ENCODE assay signal across 13 cellular contexts in the genomic region with DNA sequence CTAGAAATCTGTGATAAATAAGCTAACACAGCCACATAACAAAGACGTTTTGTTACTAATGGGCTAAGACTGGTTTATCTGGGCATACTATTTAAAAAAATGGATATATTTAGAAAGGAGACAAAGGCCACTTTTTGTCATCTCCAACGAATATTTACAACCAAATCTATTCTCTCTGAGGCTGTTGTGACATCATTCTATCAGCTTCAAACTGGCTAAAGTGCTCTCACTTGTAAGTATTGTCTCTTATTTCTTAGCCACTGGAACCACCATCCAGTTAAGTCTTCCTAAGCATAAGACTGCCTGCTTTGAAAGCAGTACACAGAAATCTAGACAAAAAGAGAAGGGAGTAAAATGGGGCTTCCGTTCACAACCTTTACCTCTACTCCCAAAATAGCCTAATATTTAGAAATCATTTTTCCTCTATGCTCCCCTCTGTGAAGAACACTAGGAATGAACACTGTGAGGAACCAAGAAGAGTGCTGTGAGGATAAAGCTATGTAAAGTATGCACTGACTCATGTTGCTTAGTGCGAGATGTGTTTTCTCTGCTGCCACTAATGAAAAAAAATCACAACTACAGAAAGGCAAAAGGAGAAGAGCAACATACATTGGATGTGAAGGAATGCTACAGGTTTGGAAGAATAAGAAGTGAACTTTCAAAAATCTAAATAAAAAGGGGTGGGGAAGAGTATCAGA.
DNase-seq lines count a peak whose midpoint lies in the region; ATAC-seq and TF ChIP-seq lines count a peak whose summit lies in the region.
"Had no signal": no experiment of that assay in that cellular context is flagged by ENCODE, and none has a peak within 500 bp of the region (broad histone marks: within the 10 kb centered on the region; RNA-seq: fewer than 3 reads in every experiment).

No MANE protein-coding gene starts in this region.

- H3K79me2 ChIP-seq in neural progenitor cell (ENCODE audit: low read depth): no peaks in the 10 kb centered on the region

- no peak overlapping the region for H3K4me2 ChIP-seq in neural progenitor cell

- H3K36me3 ChIP-seq in breast epithelium: no peaks in the 10 kb centered on the region
- H3K36me3 ChIP-seq in uterus: no peaks in the 10 kb centered on the region
- no peaks in the 10 kb centered on the region for H3K36me3 ChIP-seq in neural progenitor cell

- CTCF ChIA-PET in MCF 10A (lab: Yijun Ruan, JAX): no interaction called here

- H3K27me3 Mint-ChIP-seq in MCF 10A (ENCODE audit: insufficient read depth, unreplicated experiment) (no peaks in the 10 kb centered on the region), neural progenitor cell (ENCODE audit: insufficient read depth, low read depth) (no peaks in the 10 kb centered on the region)

- intact Hi-C loops in MCF 10A (cut with micrococcal nuclease) (no loop called here), breast epithelium (cut with DNase I; ENCODE audit: low total_unique reads) (no loop called here), dorsolateral prefrontal cortex (cut with DNase I) (no loop called here), uterus (cut with DNase I; ENCODE audit: low total_unique reads) (no loop called here)

- no TSS peak for BruUV-seq in MCF 10A (replicated peaks; lab: Mats Ljungman, UMichigan)

- H3K27ac ChIP-seq in breast epithelium: no peak overlapping the region
- H3K27ac ChIP-seq in dorsolateral prefrontal cortex: peak overlapping the region in 52 of 59 donors; percentile 3 to 75 (median 48)
- H3K27ac ChIP-seq in uterus: peak overlapping the region; percentile 35 to 43
- H3K27ac ChIP-seq in neural progenitor cell: no peak overlapping the region
- H3K27ac ChIP-seq: 22Rv1, testis had no signal

- H3K27me3 ChIP-seq in breast epithelium (no peaks in the 10 kb centered on the region), dorsolateral prefrontal cortex (no peaks in the 10 kb centered on the region), uterus (no peaks in the 10 kb centered on the region), neural progenitor cell (no peaks in the 10 kb centered on the region)
- H3K27me3 ChIP-seq: testis had no signal

- H3K9me3 Mint-ChIP-seq in MCF 10A (ENCODE audit: unreplicated experiment) (no peaks in the 10 kb centered on the region), neural progenitor cell (no peaks in the 10 kb centered on the region)

- H2AFZ ChIP-seq in neural progenitor cell (replicated peaks): no peak overlapping the region

- H3K4me1 Mint-ChIP-seq in MCF 10A (ENCODE audit: insufficient read depth, unreplicated experiment) (peaks cover 6% of the 10 kb centered on the region), neural progenitor cell (peaks cover 7% of the 10 kb centered on the region)

- H3K4me3 Mint-ChIP-seq in MCF 10A (ENCODE audit: unreplicated experiment) (no peak overlapping the region), neural progenitor cell (no peak overlapping the region)

- no peak for TF ChIP-seq CTCF in MCF 10A (IDR thresholded peaks at IDR 0.05; ENCODE audit: unreplicated experiment)
- no peak for TF ChIP-seq CTCF in breast epithelium (IDR thresholded peaks at IDR 0.05)
- TF ChIP-seq CTCF in dorsolateral prefrontal cortex (IDR thresholded peaks at IDR 0.05 in 54 of 56, conservative IDR thresholded peaks at IDR 0.05 in 2 of 56; ENCODE audit: low read depth in 1 of 56, partially characterized antibody in 56 of 56): no peak
- TF ChIP-seq CTCF in uterus (IDR thresholded peaks at IDR 0.05): no peak
- TF ChIP-seq CTCF in neural progenitor cell (IDR thresholded peaks at IDR 0.05): no peak

- peaks cover 7% of the 10 kb centered on the region for H4K20me1 ChIP-seq in neural progenitor cell (ENCODE audit: low read depth)

- TF ChIP-seq POLR2A in breast epithelium (IDR thresholded peaks at IDR 0.05): no peak
- no peak for TF ChIP-seq POLR2A in uterus (IDR thresholded peaks at IDR 0.05)

- peaks cover 5% of the 10 kb centered on the region for H3K36me3 Mint-ChIP-seq in MCF 10A (ENCODE audit: insufficient read depth, unreplicated experiment)
- peaks cover 2% of the 10 kb centered on the region for H3K36me3 Mint-ChIP-seq in neural progenitor cell

- H3K9ac ChIP-seq in neural progenitor cell: no peak overlapping the region

- no peaks in the 10 kb centered on the region for H3F3A ChIP-seq in neural progenitor cell (ENCODE audit: low read depth)

- H3K9me3 ChIP-seq in breast epithelium: no peaks in the 10 kb centered on the region
- H3K9me3 ChIP-seq in uterus: no peaks in the 10 kb centered on the region
- H3K9me3 ChIP-seq in neural progenitor cell (ENCODE audit: low read depth): no peaks in the 10 kb centered on the region
- H3K9me3 ChIP-seq: testis had no signal

- DNase-seq in MCF 10A (ENCODE audit: unreplicated experiment) (peak; percentile 11), breast epithelium (ENCODE audit: low spot score in 2 of 2) (no peak), dorsolateral prefrontal cortex (no peak), kidney tubule cell (ENCODE audit: low spot score) (peak; percentile 55), uterus (no peak), neural progenitor cell (ENCODE audit: low spot score) (no peak)
- DNase-seq in activated naive CD4-positive, alpha-beta T cell treated with Interleukin-2 at 50 U/mL for 16 hours: no peak
- DNase-seq: cortex of kidney, NCI-H2029 treated with DMSO at 0.1 percent for 48 hours, testis had no signal

- H3K27ac Mint-ChIP-seq in MCF 10A (ENCODE audit: low read depth, unreplicated experiment) (no peak overlapping the region), neural progenitor cell (no peak overlapping the region)

- no peak overlapping the region for H3K4me3 ChIP-seq in breast epithelium
- H3K4me3 ChIP-seq in dorsolateral prefrontal cortex: no peak overlapping the region
- no peak overlapping the region for H3K4me3 ChIP-seq in uterus
- H3K4me3 ChIP-seq in neural progenitor cell: no peak overlapping the region
- H3K4me3 ChIP-seq: lung, testis had no signal

- POLR2A ChIA-PET in MCF 10A (lab: Yijun Ruan, JAX): interaction anchor here (0.5 to 2.7 kb wide), 4 partner anchors 16 to 202 kb away, joined by 3 to 7 read pairs (median 4); no protein-coding TSS in a partner anchor

- H3K4me1 ChIP-seq in breast epithelium: no peaks in the 10 kb centered on the region
- no peaks in the 10 kb centered on the region for H3K4me1 ChIP-seq in uterus
- no peaks in the 10 kb centered on the region for H3K4me1 ChIP-seq in neural progenitor cell
- H3K4me1 ChIP-seq: testis had no signal

- ATAC-seq in GM21423 (IDR thresholded peaks at IDR 0.05; ENCODE audit: unreplicated experiment): no peak

Comparison
In these comparisons a context has a peak if more than half of its experiments do, and no peak if none do; other contexts are left out.
1. DNase-seq: peak in MCF 10A (single experiment) and kidney tubule cell (single experiment); none in breast epithelium (0 of 2), dorsolateral prefrontal cortex (0 of 10), uterus (0 of 2), neural progenitor cell (single experiment) and activated naive CD4-positive, alpha-beta T cell treated with Interleukin-2 at 50 U/mL for 16 hours (single experiment).
2. H3K27ac ChIP-seq: peak in dorsolateral prefrontal cortex (52 of 59) and uterus (2 of 2); none in breast epithelium (0 of 2) and neural progenitor cell (single experiment).